1 cellular context compared by ENCODE assay signal in the genomic region with DNA sequence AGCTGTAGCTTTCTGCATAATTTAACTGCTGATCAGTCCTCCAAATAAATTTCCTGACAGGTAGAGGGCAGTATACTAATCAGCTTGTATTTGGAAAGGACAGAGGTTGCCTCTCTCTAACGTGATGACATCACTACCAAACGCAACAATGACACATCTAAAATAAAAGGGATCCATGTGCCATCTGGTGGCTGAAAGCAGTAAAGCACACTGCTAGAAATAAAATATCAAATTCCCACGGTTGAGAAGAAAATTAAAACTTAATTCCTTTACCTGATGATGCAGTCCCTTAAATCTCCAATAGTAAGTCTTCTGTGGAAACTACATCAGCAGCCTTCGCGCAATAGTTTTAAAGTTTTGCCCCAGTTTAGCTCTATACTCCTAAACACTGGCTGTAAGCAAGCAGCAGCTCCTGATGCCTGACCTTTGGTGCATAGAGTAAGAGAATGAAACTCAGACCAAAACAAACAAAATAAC.
TF ChIP-seq lines count a peak whose summit lies in the region.

No MANE protein-coding gene starts in this region.

TF ChIP-seq in HepG2, 621 proteins besides CTCF, POLR2A, EP300 and RAD21 (continued from another document and continues in another):
- no peak for TF ChIP-seq ZNF710 (CRISPR knock-in tag; IDR thresholded peaks at IDR 0.05; ENCODE audit: borderline replicate concordance)
- TF ChIP-seq NFKBIZ (CRISPR knock-in tag; IDR thresholded peaks at IDR 0.05) = no peak
- TF ChIP-seq, protein P1, sequence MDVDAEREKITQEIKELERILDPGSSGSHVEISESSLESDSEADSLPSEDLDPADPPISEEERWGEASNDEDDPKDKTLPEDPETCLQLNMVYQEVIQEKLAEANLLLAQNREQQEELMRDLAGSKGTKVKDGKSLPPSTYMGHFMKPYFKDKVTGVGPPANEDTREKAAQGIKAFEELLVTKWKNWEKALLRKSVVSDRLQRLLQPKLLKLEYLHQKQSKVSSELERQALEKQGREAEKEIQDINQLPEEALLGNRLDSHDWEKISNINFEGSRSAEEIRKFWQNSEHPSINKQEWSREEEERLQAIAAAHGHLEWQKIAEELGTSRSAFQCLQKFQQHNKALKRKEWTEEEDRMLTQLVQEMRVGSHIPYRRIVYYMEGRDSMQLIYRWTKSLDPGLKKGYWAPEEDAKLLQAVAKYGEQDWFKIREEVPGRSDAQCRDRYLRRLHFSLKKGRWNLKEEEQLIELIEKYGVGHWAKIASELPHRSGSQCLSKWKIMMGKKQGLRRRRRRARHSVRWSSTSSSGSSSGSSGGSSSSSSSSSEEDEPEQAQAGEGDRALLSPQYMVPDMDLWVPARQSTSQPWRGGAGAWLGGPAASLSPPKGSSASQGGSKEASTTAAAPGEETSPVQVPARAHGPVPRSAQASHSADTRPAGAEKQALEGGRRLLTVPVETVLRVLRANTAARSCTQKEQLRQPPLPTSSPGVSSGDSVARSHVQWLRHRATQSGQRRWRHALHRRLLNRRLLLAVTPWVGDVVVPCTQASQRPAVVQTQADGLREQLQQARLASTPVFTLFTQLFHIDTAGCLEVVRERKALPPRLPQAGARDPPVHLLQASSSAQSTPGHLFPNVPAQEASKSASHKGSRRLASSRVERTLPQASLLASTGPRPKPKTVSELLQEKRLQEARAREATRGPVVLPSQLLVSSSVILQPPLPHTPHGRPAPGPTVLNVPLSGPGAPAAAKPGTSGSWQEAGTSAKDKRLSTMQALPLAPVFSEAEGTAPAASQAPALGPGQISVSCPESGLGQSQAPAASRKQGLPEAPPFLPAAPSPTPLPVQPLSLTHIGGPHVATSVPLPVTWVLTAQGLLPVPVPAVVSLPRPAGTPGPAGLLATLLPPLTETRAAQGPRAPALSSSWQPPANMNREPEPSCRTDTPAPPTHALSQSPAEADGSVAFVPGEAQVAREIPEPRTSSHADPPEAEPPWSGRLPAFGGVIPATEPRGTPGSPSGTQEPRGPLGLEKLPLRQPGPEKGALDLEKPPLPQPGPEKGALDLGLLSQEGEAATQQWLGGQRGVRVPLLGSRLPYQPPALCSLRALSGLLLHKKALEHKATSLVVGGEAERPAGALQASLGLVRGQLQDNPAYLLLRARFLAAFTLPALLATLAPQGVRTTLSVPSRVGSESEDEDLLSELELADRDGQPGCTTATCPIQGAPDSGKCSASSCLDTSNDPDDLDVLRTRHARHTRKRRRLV (CRISPR knock-in tag; IDR thresholded peaks at IDR 0.05) = no peak
- no peak for TF ChIP-seq ZNF879 (CRISPR knock-in tag; IDR thresholded peaks at IDR 0.05)
- TF ChIP-seq ZNF282 (IDR thresholded peaks at IDR 0.05; ENCODE audit: partially characterized antibody) = no peak
- no peak for TF ChIP-seq ZNF530 (CRISPR knock-in tag; IDR thresholded peaks at IDR 0.05; ENCODE audit: low read depth)
- TF ChIP-seq NFYC (CRISPR knock-in tag; IDR thresholded peaks at IDR 0.05) = no peak
- TF ChIP-seq GMEB2 (CRISPR knock-in tag; IDR thresholded peaks at IDR 0.05; ENCODE audit: low read depth) = peak; percentile 98
- no peak for TF ChIP-seq MLLT10 (CRISPR knock-in tag; IDR thresholded peaks at IDR 0.05)
- no peak for TF ChIP-seq ZNF3 (CRISPR knock-in tag; IDR thresholded peaks at IDR 0.05)
- TF ChIP-seq FOXA3 (CRISPR knock-in tag; IDR thresholded peaks at IDR 0.05) = peak; percentile 41
- no peak for TF ChIP-seq ZNF629 (CRISPR knock-in tag; conservative IDR thresholded peaks at IDR 0.05)
- no peak for TF ChIP-seq ZNF792 (CRISPR knock-in tag; IDR thresholded peaks at IDR 0.05)
- TF ChIP-seq ZNF674 (CRISPR knock-in tag; IDR thresholded peaks at IDR 0.05; ENCODE audit: low read depth) = no peak
- TF ChIP-seq PLSCR1 (CRISPR knock-in tag; IDR thresholded peaks at IDR 0.05; ENCODE audit: borderline replicate concordance) = no peak
- TF ChIP-seq ZNF761 (CRISPR knock-in tag; conservative IDR thresholded peaks at IDR 0.05) = no peak
- TF ChIP-seq, protein P2, sequence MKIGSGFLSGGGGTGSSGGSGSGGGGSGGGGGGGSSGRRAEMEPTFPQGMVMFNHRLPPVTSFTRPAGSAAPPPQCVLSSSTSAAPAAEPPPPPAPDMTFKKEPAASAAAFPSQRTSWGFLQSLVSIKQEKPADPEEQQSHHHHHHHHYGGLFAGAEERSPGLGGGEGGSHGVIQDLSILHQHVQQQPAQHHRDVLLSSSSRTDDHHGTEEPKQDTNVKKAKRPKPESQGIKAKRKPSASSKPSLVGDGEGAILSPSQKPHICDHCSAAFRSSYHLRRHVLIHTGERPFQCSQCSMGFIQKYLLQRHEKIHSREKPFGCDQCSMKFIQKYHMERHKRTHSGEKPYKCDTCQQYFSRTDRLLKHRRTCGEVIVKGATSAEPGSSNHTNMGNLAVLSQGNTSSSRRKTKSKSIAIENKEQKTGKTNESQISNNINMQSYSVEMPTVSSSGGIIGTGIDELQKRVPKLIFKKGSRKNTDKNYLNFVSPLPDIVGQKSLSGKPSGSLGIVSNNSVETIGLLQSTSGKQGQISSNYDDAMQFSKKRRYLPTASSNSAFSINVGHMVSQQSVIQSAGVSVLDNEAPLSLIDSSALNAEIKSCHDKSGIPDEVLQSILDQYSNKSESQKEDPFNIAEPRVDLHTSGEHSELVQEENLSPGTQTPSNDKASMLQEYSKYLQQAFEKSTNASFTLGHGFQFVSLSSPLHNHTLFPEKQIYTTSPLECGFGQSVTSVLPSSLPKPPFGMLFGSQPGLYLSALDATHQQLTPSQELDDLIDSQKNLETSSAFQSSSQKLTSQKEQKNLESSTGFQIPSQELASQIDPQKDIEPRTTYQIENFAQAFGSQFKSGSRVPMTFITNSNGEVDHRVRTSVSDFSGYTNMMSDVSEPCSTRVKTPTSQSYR (CRISPR knock-in tag; IDR thresholded peaks at IDR 0.05; ENCODE audit: borderline replicate concordance) = no peak
- no peak for TF ChIP-seq ZNF644 (CRISPR knock-in tag; IDR thresholded peaks at IDR 0.05; ENCODE audit: low read depth)
- TF ChIP-seq YY1 (IDR thresholded peaks at IDR 0.05; ENCODE audit: insufficient read depth, insufficient replicate concordance, low read depth, low read length) = no peak
- peak in 1 of 2 experiments; percentile 20; a peak in 1 of 4 replicates for TF ChIP-seq MAFK (conservative IDR thresholded peaks at IDR 0.05 in 1 of 2, IDR thresholded peaks at IDR 0.05 in 1 of 2; ENCODE audit: low read length in 2 of 2)
- TF ChIP-seq ZNF468 (CRISPR knock-in tag; IDR thresholded peaks at IDR 0.05) = no peak
- no peak for TF ChIP-seq SP4 (CRISPR knock-in tag; IDR thresholded peaks at IDR 0.05)
- no peak for TF ChIP-seq POLR2AphosphoS2 (IDR thresholded peaks at IDR 0.05; ENCODE audit: low read depth, low read length)
- TF ChIP-seq NKX3-1 (CRISPR knock-in tag; IDR thresholded peaks at IDR 0.05) = no peak
- TF ChIP-seq, protein P3, sequence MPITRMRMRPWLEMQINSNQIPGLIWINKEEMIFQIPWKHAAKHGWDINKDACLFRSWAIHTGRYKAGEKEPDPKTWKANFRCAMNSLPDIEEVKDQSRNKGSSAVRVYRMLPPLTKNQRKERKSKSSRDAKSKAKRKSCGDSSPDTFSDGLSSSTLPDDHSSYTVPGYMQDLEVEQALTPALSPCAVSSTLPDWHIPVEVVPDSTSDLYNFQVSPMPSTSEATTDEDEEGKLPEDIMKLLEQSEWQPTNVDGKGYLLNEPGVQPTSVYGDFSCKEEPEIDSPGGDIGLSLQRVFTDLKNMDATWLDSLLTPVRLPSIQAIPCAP (CRISPR knock-in tag; IDR thresholded peaks at IDR 0.05; ENCODE audit: low read depth) = no peak
- TF ChIP-seq ZNF24 (IDR thresholded peaks at IDR 0.05) = no peak
- TF ChIP-seq ZNF496 (CRISPR knock-in tag; IDR thresholded peaks at IDR 0.05; ENCODE audit: insufficient replicate concordance) = no peak
- TF ChIP-seq ZBTB21 (CRISPR knock-in tag; IDR thresholded peaks at IDR 0.05) = peak; percentile 91
- TF ChIP-seq CHD2 (IDR thresholded peaks at IDR 0.05; ENCODE audit: low read depth, low read length) = no peak
- peak; percentile 97 for TF ChIP-seq ATF7 (IDR thresholded peaks at IDR 0.05)
- TF ChIP-seq ATF7 (CRISPR knock-in tag; IDR thresholded peaks at IDR 0.05) = no peak
- TF ChIP-seq RARA (CRISPR knock-in tag; IDR thresholded peaks at IDR 0.05) = no peak
- TF ChIP-seq ZNF17 (CRISPR knock-in tag; IDR thresholded peaks at IDR 0.05) = no peak
- TF ChIP-seq ZNF737 (CRISPR knock-in tag; IDR thresholded peaks at IDR 0.05; ENCODE audit: borderline replicate concordance) = no peak
- TF ChIP-seq RFXAP (CRISPR knock-in tag; IDR thresholded peaks at IDR 0.05; ENCODE audit: borderline replicate concordance) = no peak
- TF ChIP-seq, protein P4, sequence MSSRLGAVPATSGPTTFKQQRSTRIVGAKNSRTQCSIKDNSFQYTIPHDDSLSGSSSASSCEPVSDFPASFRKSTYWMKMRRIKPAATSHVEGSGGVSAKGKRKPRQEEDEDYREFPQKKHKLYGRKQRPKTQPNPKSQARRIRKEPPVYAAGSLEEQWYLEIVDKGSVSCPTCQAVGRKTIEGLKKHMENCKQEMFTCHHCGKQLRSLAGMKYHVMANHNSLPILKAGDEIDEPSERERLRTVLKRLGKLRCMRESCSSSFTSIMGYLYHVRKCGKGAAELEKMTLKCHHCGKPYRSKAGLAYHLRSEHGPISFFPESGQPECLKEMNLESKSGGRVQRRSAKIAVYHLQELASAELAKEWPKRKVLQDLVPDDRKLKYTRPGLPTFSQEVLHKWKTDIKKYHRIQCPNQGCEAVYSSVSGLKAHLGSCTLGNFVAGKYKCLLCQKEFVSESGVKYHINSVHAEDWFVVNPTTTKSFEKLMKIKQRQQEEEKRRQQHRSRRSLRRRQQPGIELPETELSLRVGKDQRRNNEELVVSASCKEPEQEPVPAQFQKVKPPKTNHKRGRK (CRISPR knock-in tag; IDR thresholded peaks at IDR 0.05) = no peak
- no peak for TF ChIP-seq TBP (CRISPR knock-in tag; IDR thresholded peaks at IDR 0.05)
- peak; percentile 96 for TF ChIP-seq ATF1 (CRISPR knock-in tag; IDR thresholded peaks at IDR 0.05)
- no peak for TF ChIP-seq HINFP (CRISPR knock-in tag; IDR thresholded peaks at IDR 0.05; ENCODE audit: low read depth)
- TF ChIP-seq ZNF251 (CRISPR knock-in tag; IDR thresholded peaks at IDR 0.05) = no peak
- TF ChIP-seq MBNL3 (CRISPR knock-in tag; conservative IDR thresholded peaks at IDR 0.05) = no peak
- TF ChIP-seq BRCA1 (CRISPR knock-in tag; IDR thresholded peaks at IDR 0.05) = no peak
- TF ChIP-seq, protein P5, sequence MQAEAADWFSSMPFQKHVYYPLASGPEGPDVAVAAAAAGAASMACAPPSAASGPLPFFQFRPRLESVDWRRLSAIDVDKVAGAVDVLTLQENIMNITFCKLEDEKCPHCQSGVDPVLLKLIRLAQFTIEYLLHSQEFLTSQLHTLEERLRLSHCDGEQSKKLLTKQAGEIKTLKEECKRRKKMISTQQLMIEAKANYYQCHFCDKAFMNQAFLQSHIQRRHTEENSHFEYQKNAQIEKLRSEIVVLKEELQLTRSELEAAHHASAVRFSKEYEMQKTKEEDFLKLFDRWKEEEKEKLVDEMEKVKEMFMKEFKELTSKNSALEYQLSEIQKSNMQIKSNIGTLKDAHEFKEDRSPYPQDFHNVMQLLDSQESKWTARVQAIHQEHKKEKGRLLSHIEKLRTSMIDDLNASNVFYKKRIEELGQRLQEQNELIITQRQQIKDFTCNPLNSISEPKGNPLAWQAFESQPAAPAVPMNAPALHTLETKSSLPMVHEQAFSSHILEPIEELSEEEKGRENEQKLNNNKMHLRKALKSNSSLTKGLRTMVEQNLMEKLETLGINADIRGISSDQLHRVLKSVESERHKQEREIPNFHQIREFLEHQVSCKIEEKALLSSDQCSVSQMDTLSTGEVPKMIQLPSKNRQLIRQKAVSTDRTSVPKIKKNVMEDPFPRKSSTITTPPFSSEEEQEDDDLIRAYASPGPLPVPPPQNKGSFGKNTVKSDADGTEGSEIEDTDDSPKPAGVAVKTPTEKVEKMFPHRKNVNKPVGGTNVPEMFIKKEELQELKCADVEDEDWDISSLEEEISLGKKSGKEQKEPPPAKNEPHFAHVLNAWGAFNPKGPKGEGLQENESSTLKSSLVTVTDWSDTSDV (CRISPR knock-in tag; IDR thresholded peaks at IDR 0.05) = no peak
